In the genomic region with DNA sequence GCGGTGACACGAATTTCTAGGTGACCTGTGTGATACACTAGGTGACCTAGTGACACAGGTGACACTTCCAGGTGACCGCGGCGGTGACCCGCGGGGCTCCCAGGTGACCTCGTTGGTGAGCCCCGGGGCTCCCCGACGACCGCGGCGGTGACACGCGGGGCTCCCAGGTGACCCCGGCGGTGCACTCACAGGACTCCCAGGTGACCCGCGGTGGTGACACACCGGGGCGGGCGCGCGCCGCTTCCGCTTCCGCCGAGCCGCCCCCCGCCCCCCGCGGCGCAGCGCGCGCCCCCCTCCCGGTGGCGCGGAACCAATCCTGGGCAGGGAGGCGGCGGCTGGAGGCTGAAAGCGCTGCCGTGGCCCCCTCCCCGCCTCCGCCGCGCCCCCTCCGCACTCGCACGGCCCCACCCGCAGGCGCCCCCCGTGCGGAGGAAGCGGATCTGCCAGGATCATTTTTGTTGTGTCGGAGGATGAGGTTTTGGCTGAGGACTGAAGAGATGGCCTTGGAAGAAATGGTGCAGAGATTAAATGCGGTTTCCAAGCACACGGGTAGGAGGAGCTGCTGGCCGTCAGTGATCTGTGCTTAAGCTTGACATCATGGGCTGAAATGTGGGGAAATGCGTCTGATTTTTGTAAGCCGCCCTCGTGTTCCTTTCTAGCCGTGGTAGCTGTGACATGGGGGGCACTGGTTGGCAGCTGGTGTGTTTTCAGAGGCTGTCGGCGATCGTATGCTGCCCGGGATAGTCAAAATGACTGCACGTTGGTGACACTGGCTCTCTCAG, we compare ENCODE assay signal across 1 cellular context.
TF ChIP-seq lines count a peak whose summit lies in the region.

A gene with protein sequence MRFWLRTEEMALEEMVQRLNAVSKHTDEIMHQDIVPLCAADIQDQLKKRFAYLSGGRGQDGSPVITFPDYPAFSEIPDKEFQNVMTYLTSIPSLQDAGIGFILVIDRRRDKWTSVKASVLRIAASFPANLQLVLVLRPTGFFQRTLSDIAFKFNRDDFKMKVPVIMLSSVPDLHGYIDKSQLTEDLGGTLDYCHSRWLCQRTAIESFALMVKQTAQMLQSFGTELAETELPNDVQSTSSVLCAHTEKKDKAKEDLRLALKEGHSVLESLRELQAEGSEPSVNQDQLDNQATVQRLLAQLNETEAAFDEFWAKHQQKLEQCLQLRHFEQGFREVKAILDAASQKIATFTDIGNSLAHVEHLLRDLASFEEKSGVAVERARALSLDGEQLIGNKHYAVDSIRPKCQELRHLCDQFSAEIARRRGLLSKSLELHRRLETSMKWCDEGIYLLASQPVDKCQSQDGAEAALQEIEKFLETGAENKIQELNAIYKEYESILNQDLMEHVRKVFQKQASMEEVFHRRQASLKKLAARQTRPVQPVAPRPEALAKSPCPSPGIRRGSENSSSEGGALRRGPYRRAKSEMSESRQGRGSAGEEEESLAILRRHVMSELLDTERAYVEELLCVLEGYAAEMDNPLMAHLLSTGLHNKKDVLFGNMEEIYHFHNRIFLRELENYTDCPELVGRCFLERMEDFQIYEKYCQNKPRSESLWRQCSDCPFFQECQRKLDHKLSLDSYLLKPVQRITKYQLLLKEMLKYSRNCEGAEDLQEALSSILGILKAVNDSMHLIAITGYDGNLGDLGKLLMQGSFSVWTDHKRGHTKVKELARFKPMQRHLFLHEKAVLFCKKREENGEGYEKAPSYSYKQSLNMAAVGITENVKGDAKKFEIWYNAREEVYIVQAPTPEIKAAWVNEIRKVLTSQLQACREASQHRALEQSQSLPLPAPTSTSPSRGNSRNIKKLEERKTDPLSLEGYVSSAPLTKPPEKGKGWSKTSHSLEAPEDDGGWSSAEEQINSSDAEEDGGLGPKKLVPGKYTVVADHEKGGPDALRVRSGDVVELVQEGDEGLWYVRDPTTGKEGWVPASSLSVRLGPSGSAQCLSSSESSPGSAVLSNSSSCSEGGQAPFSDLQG (plus strand): TSS at position 305 of the 782 bp plus-strand sequence. CDS start 166 bp downstream, at position 471.

TF ChIP-seq in HepG2, 621 proteins besides CTCF, POLR2A, EP300 and RAD21 (continued from another document and continues in another):
- TF ChIP-seq, protein P1, sequence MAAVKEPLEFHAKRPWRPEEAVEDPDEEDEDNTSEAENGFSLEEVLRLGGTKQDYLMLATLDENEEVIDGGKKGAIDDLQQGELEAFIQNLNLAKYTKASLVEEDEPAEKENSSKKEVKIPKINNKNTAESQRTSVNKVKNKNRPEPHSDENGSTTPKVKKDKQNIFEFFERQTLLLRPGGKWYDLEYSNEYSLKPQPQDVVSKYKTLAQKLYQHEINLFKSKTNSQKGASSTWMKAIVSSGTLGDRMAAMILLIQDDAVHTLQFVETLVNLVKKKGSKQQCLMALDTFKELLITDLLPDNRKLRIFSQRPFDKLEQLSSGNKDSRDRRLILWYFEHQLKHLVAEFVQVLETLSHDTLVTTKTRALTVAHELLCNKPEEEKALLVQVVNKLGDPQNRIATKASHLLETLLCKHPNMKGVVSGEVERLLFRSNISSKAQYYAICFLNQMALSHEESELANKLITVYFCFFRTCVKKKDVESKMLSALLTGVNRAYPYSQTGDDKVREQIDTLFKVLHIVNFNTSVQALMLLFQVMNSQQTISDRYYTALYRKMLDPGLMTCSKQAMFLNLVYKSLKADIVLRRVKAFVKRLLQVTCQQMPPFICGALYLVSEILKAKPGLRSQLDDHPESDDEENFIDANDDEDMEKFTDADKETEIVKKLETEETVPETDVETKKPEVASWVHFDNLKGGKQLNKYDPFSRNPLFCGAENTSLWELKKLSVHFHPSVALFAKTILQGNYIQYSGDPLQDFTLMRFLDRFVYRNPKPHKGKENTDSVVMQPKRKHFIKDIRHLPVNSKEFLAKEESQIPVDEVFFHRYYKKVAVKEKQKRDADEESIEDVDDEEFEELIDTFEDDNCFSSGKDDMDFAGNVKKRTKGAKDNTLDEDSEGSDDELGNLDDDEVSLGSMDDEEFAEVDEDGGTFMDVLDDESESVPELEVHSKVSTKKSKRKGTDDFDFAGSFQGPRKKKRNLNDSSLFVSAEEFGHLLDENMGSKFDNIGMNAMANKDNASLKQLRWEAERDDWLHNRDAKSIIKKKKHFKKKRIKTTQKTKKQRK (IDR thresholded peaks at IDR 0.05; ENCODE audit: low read length): no peak
- TF ChIP-seq GTF2F1 (IDR thresholded peaks at IDR 0.05; ENCODE audit: low read length) (no peak), ZNF703 (CRISPR knock-in tag; IDR thresholded peaks at IDR 0.05; ENCODE audit: borderline replicate concordance) (no peak), RXRA (CRISPR knock-in tag; IDR thresholded peaks at IDR 0.05) (no peak), JUN (CRISPR knock-in tag; IDR thresholded peaks at IDR 0.05) (no peak), ZNF225 (CRISPR knock-in tag; IDR thresholded peaks at IDR 0.05) (no peak), ZNF788 (CRISPR knock-in tag; IDR thresholded peaks at IDR 0.05; ENCODE audit: borderline replicate concordance) (no peak; the same call in 1 of the 2 replicates), CHCHD3 (CRISPR knock-in tag; IDR thresholded peaks at IDR 0.05) (no peak), ZNF891 (CRISPR knock-in tag; IDR thresholded peaks at IDR 0.05) (no peak), PAWR (CRISPR knock-in tag; IDR thresholded peaks at IDR 0.05; ENCODE audit: borderline replicate concordance) (no peak), STAG1 (CRISPR knock-in tag; IDR thresholded peaks at IDR 0.05) (peak; percentile 41), NFE2L2 (IDR thresholded peaks at IDR 0.05; ENCODE audit: low read length) (no peak), PAF1 (CRISPR knock-in tag; IDR thresholded peaks at IDR 0.05) (no peak), ZNF296 (CRISPR knock-in tag; conservative IDR thresholded peaks at IDR 0.05) (no peak), NRL (CRISPR knock-in tag; IDR thresholded peaks at IDR 0.05; ENCODE audit: borderline replicate concordance) (no peak), CHD2 (IDR thresholded peaks at IDR 0.05; ENCODE audit: low read depth, low read length) (no peak), ZNF367 (CRISPR knock-in tag; IDR thresholded peaks at IDR 0.05; ENCODE audit: borderline replicate concordance) (no peak), SNAPC2 (CRISPR knock-in tag; IDR thresholded peaks at IDR 0.05) (0 out of 2 replicates have a peak, but pooled peaks have one; percentile 17), KDM5A (IDR thresholded peaks at IDR 0.05; ENCODE audit: borderline replicate concordance, low read length) (peak; percentile 70), ZNF446 (CRISPR knock-in tag; IDR thresholded peaks at IDR 0.05) (no peak), REL (CRISPR knock-in tag; conservative IDR thresholded peaks at IDR 0.05) (no peak), CBX5 (CRISPR knock-in tag; IDR thresholded peaks at IDR 0.05; ENCODE audit: borderline replicate concordance) (no peak), NR2C2 (CRISPR knock-in tag; IDR thresholded peaks at IDR 0.05; ENCODE audit: borderline replicate concordance) (peak; percentile 82; the same call in 1 of the 2 replicates), FOXJ3 (CRISPR knock-in tag; IDR thresholded peaks at IDR 0.05; ENCODE audit: borderline replicate concordance) (no peak), U2AF1 (optimal IDR thresholded peaks at IDR 0.05; ENCODE audit: low read depth, low read length) (no peak), IRX3 (CRISPR knock-in tag; IDR thresholded peaks at IDR 0.05; ENCODE audit: borderline replicate concordance, low read depth) (no peak), ONECUT2 (CRISPR knock-in tag; IDR thresholded peaks at IDR 0.05) (no peak), GABPA (IDR thresholded peaks at IDR 0.05; ENCODE audit: low read depth, low read length) (no peak), GABPA (CRISPR knock-in tag; IDR thresholded peaks at IDR 0.05; ENCODE audit: low read depth) (peak; percentile 58), ZNF558 (CRISPR knock-in tag; IDR thresholded peaks at IDR 0.05; ENCODE audit: borderline replicate concordance) (no peak)
- TF ChIP-seq, protein P2, sequence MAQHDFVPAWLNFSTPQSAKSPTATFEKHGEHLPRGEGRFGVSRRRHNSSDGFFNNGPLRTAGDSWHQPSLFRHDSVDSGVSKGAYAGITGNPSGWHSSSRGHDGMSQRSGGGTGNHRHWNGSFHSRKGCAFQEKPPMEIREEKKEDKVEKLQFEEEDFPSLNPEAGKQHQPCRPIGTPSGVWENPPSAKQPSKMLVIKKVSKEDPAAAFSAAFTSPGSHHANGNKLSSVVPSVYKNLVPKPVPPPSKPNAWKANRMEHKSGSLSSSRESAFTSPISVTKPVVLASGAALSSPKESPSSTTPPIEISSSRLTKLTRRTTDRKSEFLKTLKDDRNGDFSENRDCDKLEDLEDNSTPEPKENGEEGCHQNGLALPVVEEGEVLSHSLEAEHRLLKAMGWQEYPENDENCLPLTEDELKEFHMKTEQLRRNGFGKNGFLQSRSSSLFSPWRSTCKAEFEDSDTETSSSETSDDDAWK (CRISPR knock-in tag; IDR thresholded peaks at IDR 0.05): no peak
- TF ChIP-seq, protein P3, sequence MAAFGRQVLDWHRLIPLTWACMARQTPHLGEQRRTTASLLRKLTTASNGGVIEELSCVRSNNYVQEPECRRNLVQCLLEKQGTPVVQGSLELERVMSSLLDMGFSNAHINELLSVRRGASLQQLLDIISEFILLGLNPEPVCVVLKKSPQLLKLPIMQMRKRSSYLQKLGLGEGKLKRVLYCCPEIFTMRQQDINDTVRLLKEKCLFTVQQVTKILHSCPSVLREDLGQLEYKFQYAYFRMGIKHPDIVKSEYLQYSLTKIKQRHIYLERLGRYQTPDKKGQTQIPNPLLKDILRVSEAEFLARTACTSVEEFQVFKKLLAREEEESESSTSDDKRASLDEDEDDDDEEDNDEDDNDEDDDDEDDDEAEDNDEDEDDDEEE (CRISPR knock-in tag; IDR thresholded peaks at IDR 0.05): no peak
- TF ChIP-seq, protein P4, sequence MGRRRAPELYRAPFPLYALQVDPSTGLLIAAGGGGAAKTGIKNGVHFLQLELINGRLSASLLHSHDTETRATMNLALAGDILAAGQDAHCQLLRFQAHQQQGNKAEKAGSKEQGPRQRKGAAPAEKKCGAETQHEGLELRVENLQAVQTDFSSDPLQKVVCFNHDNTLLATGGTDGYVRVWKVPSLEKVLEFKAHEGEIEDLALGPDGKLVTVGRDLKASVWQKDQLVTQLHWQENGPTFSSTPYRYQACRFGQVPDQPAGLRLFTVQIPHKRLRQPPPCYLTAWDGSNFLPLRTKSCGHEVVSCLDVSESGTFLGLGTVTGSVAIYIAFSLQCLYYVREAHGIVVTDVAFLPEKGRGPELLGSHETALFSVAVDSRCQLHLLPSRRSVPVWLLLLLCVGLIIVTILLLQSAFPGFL (CRISPR knock-in tag; IDR thresholded peaks at IDR 0.05): no peak
- TF ChIP-seq, protein P5, sequence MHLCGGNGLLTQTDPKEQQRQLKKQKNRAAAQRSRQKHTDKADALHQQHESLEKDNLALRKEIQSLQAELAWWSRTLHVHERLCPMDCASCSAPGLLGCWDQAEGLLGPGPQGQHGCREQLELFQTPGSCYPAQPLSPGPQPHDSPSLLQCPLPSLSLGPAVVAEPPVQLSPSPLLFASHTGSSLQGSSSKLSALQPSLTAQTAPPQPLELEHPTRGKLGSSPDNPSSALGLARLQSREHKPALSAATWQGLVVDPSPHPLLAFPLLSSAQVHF (CRISPR knock-in tag; IDR thresholded peaks at IDR 0.05): no peak
- TF ChIP-seq, protein P6, sequence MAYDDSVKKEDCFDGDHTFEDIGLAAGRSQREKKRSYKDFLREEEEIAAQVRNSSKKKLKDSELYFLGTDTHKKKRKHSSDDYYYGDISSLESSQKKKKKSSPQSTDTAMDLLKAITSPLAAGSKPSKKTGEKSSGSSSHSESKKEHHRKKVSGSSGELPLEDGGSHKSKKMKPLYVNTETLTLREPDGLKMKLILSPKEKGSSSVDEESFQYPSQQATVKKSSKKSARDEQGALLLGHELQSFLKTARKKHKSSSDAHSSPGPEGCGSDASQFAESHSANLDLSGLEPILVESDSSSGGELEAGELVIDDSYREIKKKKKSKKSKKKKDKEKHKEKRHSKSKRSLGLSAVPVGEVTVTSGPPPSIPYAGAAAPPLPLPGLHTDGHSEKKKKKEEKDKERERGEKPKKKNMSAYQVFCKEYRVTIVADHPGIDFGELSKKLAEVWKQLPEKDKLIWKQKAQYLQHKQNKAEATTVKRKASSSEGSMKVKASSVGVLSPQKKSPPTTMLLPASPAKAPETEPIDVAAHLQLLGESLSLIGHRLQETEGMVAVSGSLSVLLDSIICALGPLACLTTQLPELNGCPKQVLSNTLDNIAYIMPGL (CRISPR knock-in tag; IDR thresholded peaks at IDR 0.05; ENCODE audit: borderline replicate concordance in 1 of 2, low read depth in 1 of 2): peak in 1 of 2 experiments; percentile 66; a peak in 2 of 4 replicates
- TF ChIP-seq, protein P7, sequence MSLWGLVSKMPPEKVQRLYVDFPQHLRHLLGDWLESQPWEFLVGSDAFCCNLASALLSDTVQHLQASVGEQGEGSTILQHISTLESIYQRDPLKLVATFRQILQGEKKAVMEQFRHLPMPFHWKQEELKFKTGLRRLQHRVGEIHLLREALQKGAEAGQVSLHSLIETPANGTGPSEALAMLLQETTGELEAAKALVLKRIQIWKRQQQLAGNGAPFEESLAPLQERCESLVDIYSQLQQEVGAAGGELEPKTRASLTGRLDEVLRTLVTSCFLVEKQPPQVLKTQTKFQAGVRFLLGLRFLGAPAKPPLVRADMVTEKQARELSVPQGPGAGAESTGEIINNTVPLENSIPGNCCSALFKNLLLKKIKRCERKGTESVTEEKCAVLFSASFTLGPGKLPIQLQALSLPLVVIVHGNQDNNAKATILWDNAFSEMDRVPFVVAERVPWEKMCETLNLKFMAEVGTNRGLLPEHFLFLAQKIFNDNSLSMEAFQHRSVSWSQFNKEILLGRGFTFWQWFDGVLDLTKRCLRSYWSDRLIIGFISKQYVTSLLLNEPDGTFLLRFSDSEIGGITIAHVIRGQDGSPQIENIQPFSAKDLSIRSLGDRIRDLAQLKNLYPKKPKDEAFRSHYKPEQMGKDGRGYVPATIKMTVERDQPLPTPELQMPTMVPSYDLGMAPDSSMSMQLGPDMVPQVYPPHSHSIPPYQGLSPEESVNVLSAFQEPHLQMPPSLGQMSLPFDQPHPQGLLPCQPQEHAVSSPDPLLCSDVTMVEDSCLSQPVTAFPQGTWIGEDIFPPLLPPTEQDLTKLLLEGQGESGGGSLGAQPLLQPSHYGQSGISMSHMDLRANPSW (CRISPR knock-in tag; IDR thresholded peaks at IDR 0.05; ENCODE audit: borderline replicate concordance): no peak
- TF ChIP-seq, protein P8, sequence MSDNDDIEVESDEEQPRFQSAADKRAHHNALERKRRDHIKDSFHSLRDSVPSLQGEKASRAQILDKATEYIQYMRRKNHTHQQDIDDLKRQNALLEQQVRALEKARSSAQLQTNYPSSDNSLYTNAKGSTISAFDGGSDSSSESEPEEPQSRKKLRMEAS (IDR thresholded peaks at IDR 0.05): peak; percentile 26; the same call in 1 of the 2 replicates
- TF ChIP-seq, protein P9, sequence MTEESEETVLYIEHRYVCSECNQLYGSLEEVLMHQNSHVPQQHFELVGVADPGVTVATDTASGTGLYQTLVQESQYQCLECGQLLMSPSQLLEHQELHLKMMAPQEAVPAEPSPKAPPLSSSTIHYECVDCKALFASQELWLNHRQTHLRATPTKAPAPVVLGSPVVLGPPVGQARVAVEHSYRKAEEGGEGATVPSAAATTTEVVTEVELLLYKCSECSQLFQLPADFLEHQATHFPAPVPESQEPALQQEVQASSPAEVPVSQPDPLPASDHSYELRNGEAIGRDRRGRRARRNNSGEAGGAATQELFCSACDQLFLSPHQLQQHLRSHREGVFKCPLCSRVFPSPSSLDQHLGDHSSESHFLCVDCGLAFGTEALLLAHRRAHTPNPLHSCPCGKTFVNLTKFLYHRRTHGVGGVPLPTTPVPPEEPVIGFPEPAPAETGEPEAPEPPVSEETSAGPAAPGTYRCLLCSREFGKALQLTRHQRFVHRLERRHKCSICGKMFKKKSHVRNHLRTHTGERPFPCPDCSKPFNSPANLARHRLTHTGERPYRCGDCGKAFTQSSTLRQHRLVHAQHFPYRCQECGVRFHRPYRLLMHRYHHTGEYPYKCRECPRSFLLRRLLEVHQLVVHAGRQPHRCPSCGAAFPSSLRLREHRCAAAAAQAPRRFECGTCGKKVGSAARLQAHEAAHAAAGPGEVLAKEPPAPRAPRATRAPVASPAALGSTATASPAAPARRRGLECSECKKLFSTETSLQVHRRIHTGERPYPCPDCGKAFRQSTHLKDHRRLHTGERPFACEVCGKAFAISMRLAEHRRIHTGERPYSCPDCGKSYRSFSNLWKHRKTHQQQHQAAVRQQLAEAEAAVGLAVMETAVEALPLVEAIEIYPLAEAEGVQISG (CRISPR knock-in tag; IDR thresholded peaks at IDR 0.05): peak; percentile 14; the same call in 1 of the 2 replicates
